Comparison of ENCODE assay signal across 1 cellular context in the genomic region with DNA sequence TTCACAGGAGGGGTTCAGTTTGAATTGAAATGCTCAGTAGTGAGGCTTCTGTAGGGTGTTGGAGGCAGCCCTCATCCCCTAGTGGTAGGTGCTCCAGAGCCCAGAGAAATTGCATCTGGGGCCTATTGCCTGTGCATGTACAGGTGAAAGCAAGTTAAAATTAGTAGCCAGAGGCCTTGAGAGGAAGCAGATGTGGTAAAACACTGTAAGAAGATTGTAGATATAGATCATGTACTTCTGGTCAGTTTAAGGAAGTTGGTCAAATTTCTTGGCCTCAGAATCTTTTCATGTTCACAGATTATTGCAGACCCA.
TF ChIP-seq lines count a peak whose summit lies in the region.

No MANE protein-coding gene starts in this region.

TF ChIP-seq in K562, 482 proteins besides CTCF, POLR2A, EP300 and RAD21 (continued from another document):
- TF ChIP-seq, protein P1, sequence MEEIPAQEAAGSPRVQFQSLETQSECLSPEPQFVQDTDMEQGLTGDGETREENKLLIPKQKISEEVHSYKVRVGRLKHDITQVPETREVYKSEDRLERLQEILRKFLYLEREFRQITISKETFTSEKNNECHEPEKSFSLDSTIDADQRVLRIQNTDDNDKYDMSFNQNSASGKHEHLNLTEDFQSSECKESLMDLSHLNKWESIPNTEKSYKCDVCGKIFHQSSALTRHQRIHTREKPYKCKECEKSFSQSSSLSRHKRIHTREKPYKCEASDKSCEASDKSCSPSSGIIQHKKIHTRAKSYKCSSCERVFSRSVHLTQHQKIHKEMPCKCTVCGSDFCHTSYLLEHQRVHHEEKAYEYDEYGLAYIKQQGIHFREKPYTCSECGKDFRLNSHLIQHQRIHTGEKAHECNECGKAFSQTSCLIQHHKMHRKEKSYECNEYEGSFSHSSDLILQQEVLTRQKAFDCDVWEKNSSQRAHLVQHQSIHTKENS (CRISPR knock-in tag; IDR thresholded peaks at IDR 0.05): no peak
- TF ChIP-seq, protein P2, sequence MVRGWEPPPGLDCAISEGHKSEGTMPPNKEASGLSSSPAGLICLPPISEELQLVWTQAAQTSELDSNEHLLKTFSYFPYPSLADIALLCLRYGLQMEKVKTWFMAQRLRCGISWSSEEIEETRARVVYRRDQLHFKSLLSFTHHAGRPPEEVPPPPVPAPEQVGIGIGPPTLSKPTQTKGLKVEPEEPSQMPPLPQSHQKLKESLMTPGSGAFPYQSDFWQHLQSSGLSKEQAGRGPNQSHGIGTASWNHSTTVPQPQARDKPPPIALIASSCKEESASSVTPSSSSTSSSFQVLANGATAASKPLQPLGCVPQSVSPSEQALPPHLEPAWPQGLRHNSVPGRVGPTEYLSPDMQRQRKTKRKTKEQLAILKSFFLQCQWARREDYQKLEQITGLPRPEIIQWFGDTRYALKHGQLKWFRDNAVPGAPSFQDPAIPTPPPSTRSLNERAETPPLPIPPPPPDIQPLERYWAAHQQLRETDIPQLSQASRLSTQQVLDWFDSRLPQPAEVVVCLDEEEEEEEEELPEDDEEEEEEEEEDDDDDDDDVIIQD (CRISPR knock-in tag; IDR thresholded peaks at IDR 0.05): no peak
- TF ChIP-seq HDAC2 (IDR thresholded peaks at IDR 0.05) (no peak), HNRNPK (IDR thresholded peaks at IDR 0.05; ENCODE audit: low read depth, low read length, poor library complexity, severe bottlenecking) (no peak), CHD2 (IDR thresholded peaks at IDR 0.05; ENCODE audit: low read depth, low read length) (no peak), KLF1 (tag; IDR thresholded peaks at IDR 0.05) (no peak), ZBTB1 (CRISPR knock-in tag; IDR thresholded peaks at IDR 0.05; ENCODE audit: borderline replicate concordance, low read depth) (no peak), GABPA (tag; conservative IDR thresholded peaks at IDR 0.05; ENCODE audit: low read depth) (no peak), LEF1 (IDR thresholded peaks at IDR 0.05) (no peak)
- TF ChIP-seq, protein P3, sequence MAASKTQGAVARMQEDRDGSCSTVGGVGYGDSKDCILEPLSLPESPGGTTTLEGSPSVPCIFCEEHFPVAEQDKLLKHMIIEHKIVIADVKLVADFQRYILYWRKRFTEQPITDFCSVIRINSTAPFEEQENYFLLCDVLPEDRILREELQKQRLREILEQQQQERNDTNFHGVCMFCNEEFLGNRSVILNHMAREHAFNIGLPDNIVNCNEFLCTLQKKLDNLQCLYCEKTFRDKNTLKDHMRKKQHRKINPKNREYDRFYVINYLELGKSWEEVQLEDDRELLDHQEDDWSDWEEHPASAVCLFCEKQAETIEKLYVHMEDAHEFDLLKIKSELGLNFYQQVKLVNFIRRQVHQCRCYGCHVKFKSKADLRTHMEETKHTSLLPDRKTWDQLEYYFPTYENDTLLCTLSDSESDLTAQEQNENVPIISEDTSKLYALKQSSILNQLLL (CRISPR knock-in tag; IDR thresholded peaks at IDR 0.05; ENCODE audit: borderline replicate concordance): no peak
- TF ChIP-seq, protein P4, sequence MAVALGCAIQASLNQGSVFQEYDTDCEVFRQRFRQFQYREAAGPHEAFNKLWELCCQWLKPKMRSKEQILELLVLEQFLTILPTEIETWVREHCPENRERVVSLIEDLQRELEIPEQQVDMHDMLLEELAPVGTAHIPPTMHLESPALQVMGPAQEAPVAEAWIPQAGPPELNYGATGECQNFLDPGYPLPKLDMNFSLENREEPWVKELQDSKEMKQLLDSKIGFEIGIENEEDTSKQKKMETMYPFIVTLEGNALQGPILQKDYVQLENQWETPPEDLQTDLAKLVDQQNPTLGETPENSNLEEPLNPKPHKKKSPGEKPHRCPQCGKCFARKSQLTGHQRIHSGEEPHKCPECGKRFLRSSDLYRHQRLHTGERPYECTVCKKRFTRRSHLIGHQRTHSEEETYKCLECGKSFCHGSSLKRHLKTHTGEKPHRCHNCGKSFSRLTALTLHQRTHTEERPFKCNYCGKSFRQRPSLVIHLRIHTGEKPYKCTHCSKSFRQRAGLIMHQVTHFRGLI (CRISPR knock-in tag; IDR thresholded peaks at IDR 0.05): no peak
